20 cellular contexts compared by ENCODE assay signal in the genomic region with DNA sequence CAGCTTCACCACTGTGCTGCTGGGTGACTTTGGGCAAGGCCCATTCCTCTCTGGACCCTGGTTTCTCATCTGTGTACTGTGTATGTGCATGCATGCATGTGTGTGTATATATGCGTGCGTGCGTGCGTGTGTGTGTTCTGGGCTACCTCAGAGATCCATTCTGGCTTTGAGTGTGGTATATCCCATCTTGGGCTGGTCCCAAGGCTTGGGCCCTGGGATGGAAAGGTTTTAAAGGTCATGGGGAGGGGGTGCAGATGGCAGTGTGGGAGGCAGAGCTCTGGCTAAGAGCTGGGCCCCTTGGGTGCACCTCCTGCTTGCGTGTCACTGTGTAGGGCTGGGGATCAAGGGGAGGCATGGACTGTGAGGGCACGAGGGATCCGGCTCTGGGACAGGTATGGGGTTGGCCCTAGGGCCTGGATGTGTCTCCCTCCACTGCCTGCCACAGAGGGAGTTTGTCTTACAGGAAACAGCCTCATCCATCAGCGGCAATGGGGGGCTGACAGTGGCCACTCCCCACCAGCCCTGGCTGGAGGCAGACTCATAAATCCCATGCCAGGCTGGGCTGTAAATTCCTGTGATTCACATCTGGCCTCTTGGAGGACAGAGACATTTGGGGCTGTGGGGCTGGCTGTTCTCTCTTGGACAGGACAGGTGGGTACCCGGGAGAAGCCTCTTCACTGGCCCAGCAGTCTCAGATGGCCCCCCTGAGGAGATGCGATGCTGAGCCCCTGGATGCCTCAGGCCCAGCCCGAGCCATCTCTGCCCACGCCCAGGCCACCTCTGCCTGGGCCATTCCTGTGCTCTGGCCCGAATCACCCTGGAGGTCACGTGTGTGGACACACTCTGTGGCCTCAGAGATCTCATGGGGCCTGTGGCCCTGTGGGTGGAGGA. TPM values are rescaled to one million over a fixed set of nuclear protein-coding genes. Genes with fewer than 3 reads are reported as not detected.
DNase-seq lines count a peak whose midpoint lies in the region; ATAC-seq and TF ChIP-seq lines count a peak whose summit lies in the region.
"Had no signal": no experiment of that assay in that cellular context is flagged by ENCODE, and none has a peak within 500 bp of the region (broad histone marks: within the 10 kb centered on the region; RNA-seq: fewer than 3 reads in every experiment).

No MANE protein-coding gene starts in this region.

- H3K9me3 Mint-ChIP-seq in brain (no peaks in the 10 kb centered on the region), naive B cell (no peaks in the 10 kb centered on the region)
- H3K9me3 Mint-ChIP-seq: central memory CD8-positive, alpha-beta T cell; memory B cell; neural progenitor cell; stimulated activated naive CD8-positive, alpha-beta T cell treated with anti-CD3 and anti-CD28 coated beads, Interleukin-15, amount 100 ng/mL, for 72 hours had no signal

- H3F3A ChIP-seq in MM.1S (ENCODE audit: insufficient read depth, low read length) = no peaks in the 10 kb centered on the region

- no peak overlapping the region for H3K9ac ChIP-seq in MM.1S (ENCODE audit: low read length)
- H3K9ac ChIP-seq: neural progenitor cell had no signal

- no peaks in the 10 kb centered on the region for H3K9me3 ChIP-seq in HEK293 (ENCODE audit: control insufficient read depth, insufficient read depth, low read depth, low read length)
- H3K9me3 ChIP-seq in testis = no peaks in the 10 kb centered on the region
- H3K9me3 ChIP-seq in MM.1S (replicated peaks; ENCODE audit: insufficient read depth, low read length) = no peaks in the 10 kb centered on the region
- H3K9me3 ChIP-seq: Caco-2, heart left ventricle, Peyer's patch had no signal

- H3K36me3 ChIP-seq in HEK293 (ENCODE audit: control insufficient read depth in 2 of 2, insufficient read depth in 1 of 2, low read length in 2 of 2) = no peaks in the 10 kb centered on the region
- no peaks in the 10 kb centered on the region for H3K36me3 ChIP-seq in testis (ENCODE audit: low read depth, missing control alignments)
- H3K36me3 ChIP-seq in MM.1S (replicated peaks; ENCODE audit: insufficient read depth, low read length) = no peaks in the 10 kb centered on the region
- H3K36me3 ChIP-seq: heart left ventricle, neural progenitor cell, Peyer's patch had no signal

- no peak for TF ChIP-seq POLR2A in testis (IDR thresholded peaks at IDR 0.05)

- WGBS in testis, 2 donors = 72 to 73% methylated on average over 5 to 14 of the region's 14 CpGs

- H4K20me1 ChIP-seq in MM.1S (ENCODE audit: insufficient read depth, low read length) = no peaks in the 10 kb centered on the region

- H3K27ac ChIP-seq in HEK293 (ENCODE audit: extremely low read depth, low read depth, low read length) = no peak overlapping the region
- peak overlapping the region; percentile 74 to 77 for H3K27ac ChIP-seq in testis
- H3K27ac ChIP-seq in MM.1S (ENCODE audit: low read length) = no peak overlapping the region
- H3K27ac ChIP-seq: neural progenitor cell, Peyer's patch had no signal

- ATAC-seq in naive B cell (ENCODE audit: low read depth in 2 of 2) (no peak), HG02678 (IDR thresholded peaks at IDR 0.05; ENCODE audit: unreplicated experiment) (no peak), HG02884 (IDR thresholded peaks at IDR 0.05; ENCODE audit: unreplicated experiment) (no peak)
- ATAC-seq: activated CD8-positive, alpha-beta memory T cell treated with anti-CD3 and anti-CD28 coated beads, Interleukin-2, amount 10 ng/mL, durations not matched to agents 7 days and 5 days; heart left ventricle; right cardiac atrium; stimulated activated naive CD8-positive, alpha-beta T cell treated with anti-CD3 and anti-CD28 coated beads, Interleukin-15, amount 100 ng/mL, for 72 hours had no signal

- no peak for TF ChIP-seq CTCF in HEK293 (tag by site-specific recombination; IDR thresholded peaks at IDR 0.05)
- no peak for TF ChIP-seq CTCF in brain (conservative IDR thresholded peaks at IDR 0.05)
- no peak for TF ChIP-seq CTCF in testis (IDR thresholded peaks at IDR 0.05)
- no peak for TF ChIP-seq CTCF in MM.1S (IDR thresholded peaks at IDR 0.05; ENCODE audit: low read length)

- no peak overlapping the region for H3K4me2 ChIP-seq in MM.1S (ENCODE audit: low read depth, low read length)
- H3K4me2 ChIP-seq: neural progenitor cell had no signal

- H3K27me3 Mint-ChIP-seq in brain (peaks cover 7% of the 10 kb centered on the region), naive B cell (peaks cover 5 to 32% (median 17%) of the 10 kb centered on the region in 3 donors)
- H3K27me3 Mint-ChIP-seq: memory B cell had no signal

- CTCF ChIA-PET in HEK293 (lab: Yijun Ruan, JAX) = interaction anchor here (1.2 to 2.7 kb wide), 4 partner anchors 9 to 68 kb away, joined by 3 to 20 read pairs (median 12); a partner anchor contains a TSS

- H3K4me3 ChIP-seq in HEK293 (ENCODE audit: low read depth, low read length) = no peak overlapping the region
- no peak overlapping the region for H3K4me3 ChIP-seq in testis
- H3K4me3 ChIP-seq in MM.1S (ENCODE audit: low read length) = no peak overlapping the region
- H3K4me3 ChIP-seq: heart left ventricle, neural progenitor cell, Peyer's patch had no signal

- H3K4me1 Mint-ChIP-seq in brain (peaks cover 66% of the 10 kb centered on the region), naive B cell (peaks cover 23 to 35% (median 34%) of the 10 kb centered on the region in 3 donors)

- DNase-seq in naive B cell (no peak), testis (no peak), MM.1S (no peak)
- DNase-seq in activated CD4-positive, CD25-positive, alpha-beta regulatory T cell (lab: John Stamatoyannopoulos, UW) = no peak
- DNase-seq: activated CD8-positive, alpha-beta memory T cell treated with anti-CD3 and anti-CD28 coated beads, Interleukin-2, amount 10 ng/mL, durations not matched to agents 7 days and 5 days; activated gamma-delta T cell treated with Interleukin-2 at 50 U/mL for 16 hours; heart left ventricle; NCI-H1436 treated with DMSO at 0.1 percent for 48 hours; Peyer's patch; stimulated activated CD4-positive, alpha-beta T cell treated with anti-CD3 and anti-CD28 coated beads, Interleukin-1b, Interleukin-23, amount 100 ng/mL, for 48 hours; stimulated activated naive CD8-positive, alpha-beta T cell treated with anti-CD3 and anti-CD28 coated beads, Interleukin-15, amount 100 ng/mL, for 72 hours had no signal

- no peaks in the 10 kb centered on the region for H3K79me2 ChIP-seq in MM.1S (ENCODE audit: low read length)

- H3K36me3 Mint-ChIP-seq in brain (no peaks in the 10 kb centered on the region), naive B cell (no peaks in the 10 kb centered on the region)
- H3K36me3 Mint-ChIP-seq: activated CD8-positive, alpha-beta memory T cell treated with anti-CD3 and anti-CD28 coated beads, Interleukin-2, amount 10 ng/mL, durations not matched to agents 7 days and 5 days; memory B cell; neural progenitor cell had no signal

- H3K4me1 ChIP-seq in HEK293 (ENCODE audit: control insufficient read depth, insufficient read depth, low read length) (no peaks in the 10 kb centered on the region), testis (peaks cover 56% of the 10 kb centered on the region), MM.1S (ENCODE audit: low read length) (no peaks in the 10 kb centered on the region; the same call in 1 of the 2 replicates)
- H3K4me1 ChIP-seq: Caco-2, neural progenitor cell had no signal

- intact Hi-C loops in testis (cut with DNase I; ENCODE audit: low total_unique reads) = no loop called here

- H3K27ac Mint-ChIP-seq in brain (peak overlapping the region in 3 of 5 experiments; percentile 38 to 64 (median 56)), naive B cell (peak overlapping the region in 4 of 6 donors; percentile 7 to 63 (median 20))
- H3K27ac Mint-ChIP-seq: activated CD8-positive, alpha-beta memory T cell treated with anti-CD3 and anti-CD28 coated beads, Interleukin-2, amount 10 ng/mL, durations not matched to agents 7 days and 5 days; memory B cell; neural progenitor cell; stimulated activated naive CD8-positive, alpha-beta T cell treated with anti-CD3 and anti-CD28 coated beads, Interleukin-15, amount 100 ng/mL, for 72 hours had no signal

- no peaks in the 10 kb centered on the region for H3K9me2 ChIP-seq in MM.1S (replicated peaks; ENCODE audit: insufficient read depth, low read length)

- no peak overlapping the region for H2AFZ ChIP-seq in MM.1S (ENCODE audit: low read length)
- H2AFZ ChIP-seq: neural progenitor cell had no signal

- peak overlapping the region in 1 of 5 experiments; percentile 38 for H3K4me3 Mint-ChIP-seq in brain
- H3K4me3 Mint-ChIP-seq in naive B cell = peak overlapping the region in 1 of 8 donors; percentile 6
- H3K4me3 Mint-ChIP-seq: activated CD8-positive, alpha-beta memory T cell treated with anti-CD3 and anti-CD28 coated beads, Interleukin-2, amount 10 ng/mL, durations not matched to agents 7 days and 5 days; central memory CD8-positive, alpha-beta T cell; memory B cell; neural progenitor cell; stimulated activated naive CD8-positive, alpha-beta T cell treated with anti-CD3 and anti-CD28 coated beads, Interleukin-15, amount 100 ng/mL, for 72 hours had no signal

- POLR2A ChIA-PET in HEK293 (lab: Yijun Ruan, JAX) = no interaction called here

- H3K27me3 ChIP-seq in testis (no peaks in the 10 kb centered on the region), MM.1S (replicated peaks; ENCODE audit: insufficient read depth, low read length) (no peaks in the 10 kb centered on the region)
- H3K27me3 ChIP-seq: heart left ventricle, Peyer's patch had no signal

TF ChIP-seq in HEK293, 187 proteins besides CTCF, POLR2A, EP300 and RAD21 (continues in another document):
- TF ChIP-seq ZIC2 (tag by site-specific recombination; IDR thresholded peaks at IDR 0.05) (peak; percentile 65), GLIS2 (tag by site-specific recombination; IDR thresholded peaks at IDR 0.05) (peak; percentile 60)
- TF ChIP-seq, protein P1, sequence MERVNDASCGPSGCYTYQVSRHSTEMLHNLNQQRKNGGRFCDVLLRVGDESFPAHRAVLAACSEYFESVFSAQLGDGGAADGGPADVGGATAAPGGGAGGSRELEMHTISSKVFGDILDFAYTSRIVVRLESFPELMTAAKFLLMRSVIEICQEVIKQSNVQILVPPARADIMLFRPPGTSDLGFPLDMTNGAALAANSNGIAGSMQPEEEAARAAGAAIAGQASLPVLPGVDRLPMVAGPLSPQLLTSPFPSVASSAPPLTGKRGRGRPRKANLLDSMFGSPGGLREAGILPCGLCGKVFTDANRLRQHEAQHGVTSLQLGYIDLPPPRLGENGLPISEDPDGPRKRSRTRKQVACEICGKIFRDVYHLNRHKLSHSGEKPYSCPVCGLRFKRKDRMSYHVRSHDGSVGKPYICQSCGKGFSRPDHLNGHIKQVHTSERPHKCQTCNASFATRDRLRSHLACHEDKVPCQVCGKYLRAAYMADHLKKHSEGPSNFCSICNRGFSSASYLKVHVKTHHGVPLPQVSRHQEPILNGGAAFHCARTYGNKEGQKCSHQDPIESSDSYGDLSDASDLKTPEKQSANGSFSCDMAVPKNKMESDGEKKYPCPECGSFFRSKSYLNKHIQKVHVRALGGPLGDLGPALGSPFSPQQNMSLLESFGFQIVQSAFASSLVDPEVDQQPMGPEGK (tag by site-specific recombination; IDR thresholded peaks at IDR 0.05) = 0 out of 2 replicates have a peak, but pooled peaks have one; percentile 21

RNA-seq across cellular contexts. Expression of gene CSPG4, which starts 21.4 kb away (rescaled TPM):
- polyA plus RNA-seq in brain (ENCODE audit: insufficient read depth, low read depth, low replicate concordance) (11.3 TPM), naive B cell (ENCODE audit: low read depth in 6 of 6) (under 1 TPM in 2 of 6 donors, not detected in 4; 0.03 to 0.07 TPM), testis (ENCODE audit: insufficient read depth, low read depth, low replicate concordance) (4.4 TPM)
- total RNA-seq in testis = 1 to 10 TPM; 5.2 to 6.5 TPM

Comparison
In these comparisons a context has a peak if more than half of its experiments do, and no peak if none do; other contexts are left out.
1. H3K27ac ChIP-seq: peak in testis (2 of 2); none in HEK293 (single experiment) and MM.1S (single experiment).